ENCODE assay signal across 1 cellular context in the genomic region with DNA sequence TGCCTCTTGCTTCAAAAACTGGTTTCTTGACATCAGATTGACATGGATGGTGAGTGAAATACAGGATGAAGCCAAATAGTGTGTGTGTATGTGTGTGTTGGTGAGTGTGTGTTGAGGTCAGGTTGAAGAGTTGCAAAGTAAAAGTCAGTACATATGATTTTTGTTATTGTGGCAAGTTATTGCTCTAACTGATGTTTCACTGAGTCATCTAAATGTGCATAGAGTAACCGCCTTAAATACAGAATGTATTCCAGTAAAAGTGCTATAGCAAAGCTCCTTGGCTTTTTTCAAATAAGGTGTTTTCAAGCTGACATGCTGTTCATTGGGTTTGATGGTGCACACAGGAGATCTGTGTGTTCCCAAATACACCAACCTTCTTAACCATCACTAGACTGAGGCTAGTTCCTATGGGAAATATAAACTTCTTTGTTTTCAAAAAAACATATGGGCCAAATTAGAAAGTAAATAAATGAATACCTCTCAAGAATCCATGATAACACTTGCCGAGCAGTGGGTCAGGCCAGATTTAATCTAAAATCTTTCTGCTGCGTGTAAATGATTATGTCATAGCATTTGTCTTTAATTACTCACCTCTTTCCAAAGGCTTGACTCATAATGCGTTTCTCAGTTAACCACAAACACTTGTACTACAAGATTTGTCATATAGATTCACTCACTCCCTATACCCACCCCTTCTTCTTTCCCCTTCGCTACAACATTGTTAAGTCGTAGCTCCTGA.
A peak's percentile ranks its signal among the peaks of the same experiment; 100 is the strongest.
TF ChIP-seq lines count a peak whose summit lies in the region.

No MANE protein-coding gene starts in this region.

TF ChIP-seq in IMR-90, 13 proteins besides CTCF, POLR2A, EP300 and RAD21 (continued from another document):
- TF ChIP-seq BHLHE40 (IDR thresholded peaks at IDR 0.05; ENCODE audit: low read depth, low read length): peak; percentile 18; the same call in 1 of the 2 replicates
- TF ChIP-seq RCOR1 (IDR thresholded peaks at IDR 0.05; ENCODE audit: insufficient replicate concordance, low read length): no peak
- TF ChIP-seq, protein P1, sequence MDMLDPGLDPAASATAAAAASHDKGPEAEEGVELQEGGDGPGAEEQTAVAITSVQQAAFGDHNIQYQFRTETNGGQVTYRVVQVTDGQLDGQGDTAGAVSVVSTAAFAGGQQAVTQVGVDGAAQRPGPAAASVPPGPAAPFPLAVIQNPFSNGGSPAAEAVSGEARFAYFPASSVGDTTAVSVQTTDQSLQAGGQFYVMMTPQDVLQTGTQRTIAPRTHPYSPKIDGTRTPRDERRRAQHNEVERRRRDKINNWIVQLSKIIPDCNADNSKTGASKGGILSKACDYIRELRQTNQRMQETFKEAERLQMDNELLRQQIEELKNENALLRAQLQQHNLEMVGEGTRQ (IDR thresholded peaks at IDR 0.05; ENCODE audit: low read depth, low read length): no peak
- 0 out of 2 replicates have a peak, but pooled peaks have one; percentile 27 for TF ChIP-seq NFE2L2 (IDR thresholded peaks at IDR 0.05; ENCODE audit: low read depth, low read length)
